32 cellular contexts compared by ENCODE assay signal in genomic region chr6:164579035-164579434, GRCh38.
"Had no signal": no experiment of that assay in that cellular context is flagged by ENCODE, and none has a peak within 500 bp of the region (broad histone marks: within the 10 kb centered on the region; RNA-seq: fewer than 3 reads in every experiment).

No MANE protein-coding gene starts in this region.

- H3K36me3 ChIP-seq: SJSA1 had no signal

- H3K4me3 Mint-ChIP-seq: activated CD4-positive, alpha-beta T cell treated with anti-CD3 and anti-CD28 coated beads, Interleukin-2, amount 10 ng/mL, durations not matched to agents 24 days and 14 days; activated CD8-positive, alpha-beta T cell treated with anti-CD3 and anti-CD28 coated beads for 36 hours; activated naive CD4-positive, alpha-beta T cell treated with anti-CD3 and anti-CD28 coated beads, Interleukin-2, amount 50 U/mL, for 24 hours; activated naive CD8-positive, alpha-beta T cell treated with anti-CD3 and anti-CD28 coated beads, Interleukin-2, amount 10 ng/mL, durations not matched to agents 7 days and 5 days; activated T-cell treated with anti-CD3 and anti-CD28 coated beads, Interleukin-2, amount 50 U/mL, for 72 hours; activated T-helper 17 cell treated with anti-CD3 and anti-CD28 coated beads, Interleukin-2, amount 50 U/mL, for 72 hours; IgD-negative memory B cell; T-helper 1 cell treated with Interleukin-12 subunit alpha and Interleukin-12 subunit beta and Interleukin-4 antibody, amounts not matched to agents 30 μg/mL and 1 μg/mL, for 36 hours; T-helper 2 cell treated with Interferon-gamma antibody and Interleukin-4, amounts not matched to agents 5 μg/mL and 100 μg/mL, for 36 hours had no signal

- DNase-seq: activated CD4-positive, alpha-beta T cell treated with anti-CD3 and anti-CD28 coated beads, Interleukin-2, amount 10 ng/mL, durations not matched to agents 24 days and 14 days; activated CD4-positive, alpha-beta T cell treated with anti-CD3 and anti-CD28 coated beads, Interleukin-2, amount 50 U/mL, for 4 hours; activated CD8-positive, alpha-beta T cell treated with anti-CD3 and anti-CD28 coated beads for 36 hours; activated effector memory CD4-positive, alpha-beta T cell treated with anti-CD3 and anti-CD28 coated beads, Interleukin-2, amount 50 U/mL, for 16 hours; activated naive CD4-positive, alpha-beta T cell treated with Interleukin-2 at 50 U/mL for 16 hours; activated naive CD8-positive, alpha-beta T cell treated with anti-CD3 and anti-CD28 coated beads, Interleukin-2, amount 10 ng/mL, durations not matched to agents 7 days and 5 days; activated T-cell treated with anti-CD3 and anti-CD28 coated beads, Interleukin-2, amount 50 U/mL, for 1 hour; activated T-cell treated with anti-CD3 and anti-CD28 coated beads, Interleukin-2, amount 50 U/mL, for 72 hours; amygdala; body of pancreas; central memory CD4-positive, alpha-beta T cell; Karpas-422; KBM-7; NCI-H1048; NCI-H1105 treated with DMSO at 0.1 percent for 48 hours; NCI-H1436; NCI-H1694; NCI-H1930; NCI-H2081 treated with DMSO at 0.1 percent for 48 hours; NCI-H345; NCI-H526; NCI-H748 treated with DMSO at 0.1 percent for 48 hours; NK-92 treated with Interleukin-12 subunit alpha and Interleukin-12 subunit beta, amount 100 ng/mL, for 24 hours; OCI-M1; SHP77 treated with DMSO at 0.1 percent for 48 hours; SK-N-SH had no signal

- H3K27me3 Mint-ChIP-seq: activated CD4-positive, alpha-beta T cell treated with anti-CD3 and anti-CD28 coated beads, Interleukin-2, amount 10 ng/mL, durations not matched to agents 24 days and 14 days; activated CD8-positive, alpha-beta T cell treated with anti-CD3 and anti-CD28 coated beads for 36 hours; activated naive CD4-positive, alpha-beta T cell treated with anti-CD3 and anti-CD28 coated beads, Interleukin-2, amount 50 U/mL, for 24 hours; activated naive CD8-positive, alpha-beta T cell treated with anti-CD3 and anti-CD28 coated beads, Interleukin-2, amount 10 ng/mL, durations not matched to agents 7 days and 5 days; activated T-helper 17 cell treated with anti-CD3 and anti-CD28 coated beads, Interleukin-2, amount 50 U/mL, for 72 hours; IgD-negative memory B cell had no signal

- ATAC-seq: activated CD8-positive, alpha-beta T cell treated with anti-CD3 and anti-CD28 coated beads for 36 hours; activated T-cell treated with anti-CD3 and anti-CD28 coated beads, Interleukin-2, amount 50 U/mL, for 72 hours; activated T-helper 17 cell treated with anti-CD3 and anti-CD28 coated beads, Interleukin-2, amount 50 U/mL, for 72 hours; body of pancreas had no signal

- H3K27ac ChIP-seq: body of pancreas, SJSA1 had no signal

- H3K9me3 ChIP-seq: SJSA1, SK-N-SH had no signal

- H3K27ac Mint-ChIP-seq: activated CD4-positive, alpha-beta T cell treated with anti-CD3 and anti-CD28 coated beads, Interleukin-2, amount 10 ng/mL, durations not matched to agents 24 days and 14 days; activated CD8-positive, alpha-beta T cell treated with anti-CD3 and anti-CD28 coated beads for 36 hours; activated naive CD4-positive, alpha-beta T cell treated with anti-CD3 and anti-CD28 coated beads, Interleukin-2, amount 50 U/mL, for 24 hours; activated naive CD8-positive, alpha-beta T cell treated with anti-CD3 and anti-CD28 coated beads, Interleukin-2, amount 10 ng/mL, durations not matched to agents 7 days and 5 days; activated T-cell treated with anti-CD3 and anti-CD28 coated beads, Interleukin-2, amount 50 U/mL, for 72 hours; activated T-helper 17 cell treated with anti-CD3 and anti-CD28 coated beads, Interleukin-2, amount 50 U/mL, for 72 hours; IgD-negative memory B cell; T-helper 1 cell treated with Interleukin-12 subunit alpha and Interleukin-12 subunit beta and Interleukin-4 antibody, amounts not matched to agents 30 μg/mL and 1 μg/mL, for 36 hours; T-helper 2 cell treated with Interferon-gamma antibody and Interleukin-4, amounts not matched to agents 5 μg/mL and 100 μg/mL, for 36 hours had no signal

- H3K4me3 ChIP-seq: body of pancreas, SJSA1 had no signal

- H3K4me1 ChIP-seq: body of pancreas, SJSA1 had no signal

- H3K4me1 Mint-ChIP-seq: activated CD4-positive, alpha-beta T cell treated with anti-CD3 and anti-CD28 coated beads, Interleukin-2, amount 10 ng/mL, durations not matched to agents 24 days and 14 days; activated naive CD4-positive, alpha-beta T cell treated with anti-CD3 and anti-CD28 coated beads, Interleukin-2, amount 50 U/mL, for 24 hours; activated naive CD8-positive, alpha-beta T cell treated with anti-CD3 and anti-CD28 coated beads, Interleukin-2, amount 10 ng/mL, durations not matched to agents 7 days and 5 days; activated T-helper 17 cell treated with anti-CD3 and anti-CD28 coated beads, Interleukin-2, amount 50 U/mL, for 72 hours; IgD-negative memory B cell had no signal

- H3K27me3 ChIP-seq: body of pancreas, SJSA1 had no signal

- H3K36me3 Mint-ChIP-seq: activated naive CD8-positive, alpha-beta T cell treated with anti-CD3 and anti-CD28 coated beads, Interleukin-2, amount 10 ng/mL, durations not matched to agents 7 days and 5 days had no signal

- H3K9ac ChIP-seq: SK-N-SH had no signal
